Comparison of ENCODE assay signal across 16 cellular contexts in the genomic region with DNA sequence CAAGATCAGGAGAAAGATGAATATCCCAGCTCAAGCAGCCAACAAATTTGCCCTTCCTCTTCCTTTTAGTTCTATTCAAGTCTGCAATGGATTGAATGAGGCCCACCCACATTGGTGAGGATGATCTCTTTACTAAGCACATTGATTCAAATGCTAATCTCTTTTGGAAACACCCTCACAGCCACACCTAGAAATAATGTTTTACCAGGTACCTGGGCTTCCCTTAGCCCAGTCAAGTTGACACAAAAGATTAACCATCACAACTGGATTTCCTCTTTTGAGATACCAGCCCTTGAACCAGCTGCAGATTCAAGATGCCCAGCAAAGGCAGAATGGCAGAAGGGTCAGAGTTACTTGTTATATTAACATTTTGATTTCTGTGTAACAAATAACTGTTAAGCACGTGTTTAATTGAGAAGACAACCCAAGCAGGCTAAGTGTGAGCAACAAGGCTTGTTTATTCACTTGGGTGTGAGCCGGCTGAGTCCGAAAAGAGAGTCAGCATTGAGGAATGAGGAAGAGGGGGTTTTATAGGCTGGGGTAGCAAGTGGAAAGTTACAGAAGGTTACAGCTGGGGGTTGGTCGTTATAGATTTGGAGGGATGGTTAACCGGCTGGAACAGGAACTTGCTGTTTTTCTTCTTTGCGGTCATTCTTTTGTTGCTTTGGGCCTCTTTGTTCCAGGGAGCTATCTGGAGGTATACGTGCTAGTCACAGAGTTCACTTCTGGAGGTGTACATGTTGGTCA.
DNase-seq lines count a peak whose midpoint lies in the region; ATAC-seq and TF ChIP-seq lines count a peak whose summit lies in the region.
"Had no signal": no experiment of that assay in that cellular context is flagged by ENCODE, and none has a peak within 500 bp of the region (broad histone marks: within the 10 kb centered on the region; RNA-seq: fewer than 3 reads in every experiment).

No MANE protein-coding gene starts in this region.

- TF ChIP-seq CTCF in C4-2B (conservative IDR thresholded peaks at IDR 0.05) (no peak), colonic mucosa (IDR thresholded peaks at IDR 0.05) (no peak), body of pancreas (IDR thresholded peaks at IDR 0.05) (no peak), upper lobe of right lung (IDR thresholded peaks at IDR 0.05) (no peak)

- intact Hi-C loops in colonic mucosa (cut with DNase I), result no loop called here
- intact Hi-C loops in body of pancreas (cut with DNase I), result no loop called here
- intact Hi-C loops in upper lobe of right lung (cut with DNase I), result no loop called here

- H3K4me1 ChIP-seq in colonic mucosa (peaks cover 5% of the 10 kb centered on the region), mesenchymal stem cell (ENCODE audit: control insufficient read depth, insufficient read depth, low read depth, low read length) (peaks cover 4% of the 10 kb centered on the region), body of pancreas (no peaks in the 10 kb centered on the region), upper lobe of right lung (peaks cover 4% of the 10 kb centered on the region)
- H3K4me1 ChIP-seq: breast epithelium had no signal

- no peak overlapping the region for H2BK12ac ChIP-seq in mesenchymal stem cell (ENCODE audit: low read length in 2 of 2)

- H3K27ac ChIP-seq in C4-2B (peak overlapping the region; percentile 66; the same call in 1 of the 2 replicates), colonic mucosa (peak overlapping the region; percentile 93), mesenchymal stem cell (ENCODE audit: low read length, poor library complexity, severe bottlenecking) (peak overlapping the region; percentile 77), body of pancreas (no peak overlapping the region), upper lobe of right lung (no peak overlapping the region)
- H3K27ac ChIP-seq: breast epithelium had no signal

- no peaks in the 10 kb centered on the region for H3K79me1 ChIP-seq in mesenchymal stem cell (replicated peaks; ENCODE audit: low read length, poor library complexity, severe bottlenecking)

- no peak overlapping the region for H4K91ac ChIP-seq in mesenchymal stem cell (ENCODE audit: low read length)

- no peak overlapping the region for H3K23ac ChIP-seq in mesenchymal stem cell (ENCODE audit: low read length in 2 of 2)

- no peaks in the 10 kb centered on the region for H3K27me3 ChIP-seq in colonic mucosa
- H3K27me3 ChIP-seq in mesenchymal stem cell (ENCODE audit: control insufficient read depth in 1 of 2, insufficient read depth in 1 of 2, low read length in 2 of 2), result peaks cover 0 to 6% of the 10 kb centered on the region in 2 experiments
- H3K27me3 ChIP-seq in body of pancreas, result no peaks in the 10 kb centered on the region
- no peaks in the 10 kb centered on the region for H3K27me3 ChIP-seq in upper lobe of right lung
- H3K27me3 ChIP-seq: breast epithelium had no signal

- H3K14ac ChIP-seq in mesenchymal stem cell (ENCODE audit: low read length in 2 of 2), result no peak overlapping the region

- no peak overlapping the region for H4K8ac ChIP-seq in mesenchymal stem cell (ENCODE audit: low read length)

- ATAC-seq in body of pancreas (no peak), upper lobe of right lung (no peak), HG03135 (IDR thresholded peaks at IDR 0.05; ENCODE audit: unreplicated experiment) (no peak)
- ATAC-seq: activated CD4-positive, alpha-beta T cell treated with anti-CD3 and anti-CD28 coated beads for 36 hours; activated T-helper 17 cell treated with anti-CD3 and anti-CD28 coated beads, Interleukin-2, amount 50 U/mL, for 72 hours; GM12878; sciatic nerve; stimulated activated naive CD8-positive, alpha-beta T cell treated with anti-CD3 and anti-CD28 coated beads, Interleukin-15, Interleukin-2, amounts not matched to agents 100 U/mL and 50 U/mL, for 24 hours had no signal

- peak overlapping the region; percentile 74 for H2AK5ac ChIP-seq in mesenchymal stem cell (ENCODE audit: low read length, severe bottlenecking)

- H3K36me3 ChIP-seq in colonic mucosa (no peaks in the 10 kb centered on the region), mesenchymal stem cell (ENCODE audit: control insufficient read depth in 1 of 2, insufficient read depth in 2 of 2, low read depth in 1 of 2, low read length in 2 of 2) (no peaks in the 10 kb centered on the region), body of pancreas (replicated peaks in 1 of 2; ENCODE audit: insufficient read depth in 1 of 2, low read depth in 2 of 2) (no peaks in the 10 kb centered on the region), upper lobe of right lung (no peaks in the 10 kb centered on the region)
- H3K36me3 ChIP-seq: breast epithelium had no signal

- H3K9ac ChIP-seq in colonic mucosa (ENCODE audit: low read depth in 2 of 2, low read length in 2 of 2) (peak overlapping the region in 1 of 2 donors; percentile 3), mesenchymal stem cell (ENCODE audit: low read length) (no peak overlapping the region)

- no peak overlapping the region for H2AFZ ChIP-seq in mesenchymal stem cell (ENCODE audit: low read depth, low read length)

- 63% methylated on average over 7 of the region's 7 CpGs for WGBS in mesenchymal stem cell
- 80 to 90% methylated on average over 7 of the region's 7 CpGs for WGBS in body of pancreas, 2 donors

- no peak overlapping the region for H3K18ac ChIP-seq in mesenchymal stem cell (ENCODE audit: low read depth in 1 of 2, low read length in 2 of 2)

- no peak overlapping the region for H3K4ac ChIP-seq in mesenchymal stem cell (ENCODE audit: low read depth in 1 of 2, low read length in 2 of 2)

- H3K9me3 ChIP-seq in colonic mucosa (no peaks in the 10 kb centered on the region), mesenchymal stem cell (ENCODE audit: control insufficient read depth, low read length) (peaks cover 8% of the 10 kb centered on the region), body of pancreas (no peaks in the 10 kb centered on the region), upper lobe of right lung (no peaks in the 10 kb centered on the region)
- H3K9me3 ChIP-seq: breast epithelium had no signal

- no peak overlapping the region for H2BK120ac ChIP-seq in mesenchymal stem cell (ENCODE audit: low read depth, low read length)

- no peak overlapping the region for H2BK15ac ChIP-seq in mesenchymal stem cell (ENCODE audit: low read depth, poor library complexity, severe bottlenecking)

- no peak overlapping the region for H3K4me3 ChIP-seq in colonic mucosa
- no peak overlapping the region for H3K4me3 ChIP-seq in mesenchymal stem cell (ENCODE audit: insufficient read depth in 1 of 2, low read depth in 1 of 2, low read length in 2 of 2)
- no peak overlapping the region for H3K4me3 ChIP-seq in body of pancreas
- H3K4me3 ChIP-seq in upper lobe of right lung, result no peak overlapping the region
- H3K4me3 ChIP-seq: breast epithelium, GM12878 had no signal

- DNase-seq in M059J (ENCODE audit: low read depth) (peak; percentile 29), colonic mucosa (peak; percentile 85), mesenchymal stem cell (no peak), body of pancreas (no peak), upper lobe of right lung (no peak), midbrain (lab: John Stamatoyannopoulos, UW) (no peak)
- DNase-seq: activated CD4-positive, alpha-beta T cell treated with anti-CD3 and anti-CD28 coated beads for 36 hours; GF-D8; immature natural killer cell; stimulated activated naive CD8-positive, alpha-beta T cell treated with anti-CD3 and anti-CD28 coated beads, Interleukin-15, Interleukin-2, amounts not matched to agents 100 U/mL and 50 U/mL, for 24 hours had no signal

- no peak for TF ChIP-seq POLR2A in body of pancreas (IDR thresholded peaks at IDR 0.05)

- no peak overlapping the region for H2BK5ac ChIP-seq in mesenchymal stem cell (ENCODE audit: low read depth, low read length, poor library complexity, severe bottlenecking)

- H3K4me2 ChIP-seq in mesenchymal stem cell (ENCODE audit: low read length, poor library complexity, severe bottlenecking), result no peak overlapping the region

Comparison
In these comparisons a context has a peak if more than half of its experiments do, and no peak if none do; other contexts are left out.
1. H3K27ac ChIP-seq: peak in C4-2B (single experiment), colonic mucosa (single experiment) and mesenchymal stem cell (single experiment); none in body of pancreas (0 of 4) and upper lobe of right lung (single experiment).
2. DNase-seq: peak in M059J (single experiment) and colonic mucosa (single experiment); none in mesenchymal stem cell (single experiment), body of pancreas (0 of 4), upper lobe of right lung (single experiment) and midbrain (single experiment).